ENCODE assay signal across 1 cellular context in genomic region chr10:60466267-60467201, GRCh38.
TF ChIP-seq lines count a peak whose summit lies in the region.

No MANE protein-coding gene starts in this region.

TF ChIP-seq in GM23338, 12 proteins besides CTCF, POLR2A, EP300 and RAD21 (continued from another document):
- TF ChIP-seq ZNF462 (CRISPR knock-in tag; IDR thresholded peaks at IDR 0.05), result no peak
- TF ChIP-seq STAT1 (IDR thresholded peaks at IDR 0.05; ENCODE audit: unreplicated experiment), result no peak
- TF ChIP-seq JUNB (IDR thresholded peaks at IDR 0.05; ENCODE audit: unreplicated experiment), result no peak
- TF ChIP-seq REST (IDR thresholded peaks at IDR 0.05; ENCODE audit: unreplicated experiment), result no peak
- TF ChIP-seq ZNF331 (CRISPR knock-in tag; IDR thresholded peaks at IDR 0.05; ENCODE audit: low read depth), result no peak
- no peak for TF ChIP-seq POLR2AphosphoS5 (IDR thresholded peaks at IDR 0.05; ENCODE audit: low read depth)
- TF ChIP-seq CREB1 (CRISPR knock-in tag; IDR thresholded peaks at IDR 0.05; ENCODE audit: low read depth), result no peak
- no peak for TF ChIP-seq ZNF114 (CRISPR knock-in tag; IDR thresholded peaks at IDR 0.05)
- TF ChIP-seq ETS1 (IDR thresholded peaks at IDR 0.05), result no peak
- TF ChIP-seq EZH2 (IDR thresholded peaks at IDR 0.05; ENCODE audit: low read depth, unreplicated experiment), result no peak
TF ChIP-seq in GM23338: peak in this region for 0.
